11 cellular contexts compared by ENCODE assay signal in the genomic region with DNA sequence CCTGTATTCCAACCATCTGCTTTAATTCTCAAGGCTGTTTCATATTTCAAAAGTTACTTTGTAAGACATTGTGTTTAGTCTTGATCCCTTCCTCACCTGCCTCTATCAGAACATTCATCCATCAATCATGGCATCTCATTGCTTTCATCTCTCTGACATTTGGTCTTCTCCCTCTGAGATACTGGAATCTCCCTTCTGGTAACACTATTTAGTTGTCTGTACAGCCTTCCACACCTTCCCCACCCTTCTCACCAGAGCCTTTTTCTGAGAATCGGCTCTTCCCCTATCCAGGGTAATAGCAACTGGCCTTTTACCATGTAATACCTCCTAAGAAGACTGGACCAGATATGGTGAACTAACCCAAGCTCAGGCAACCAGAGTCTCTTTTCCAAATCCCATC.
"Had no signal": no experiment of that assay in that cellular context is flagged by ENCODE, and none has a peak within 500 bp of the region (broad histone marks: within the 10 kb centered on the region; RNA-seq: fewer than 3 reads in every experiment).

No MANE protein-coding gene starts in this region.

- H3K9me3 Mint-ChIP-seq: GM23338, H9, HFFc6 had no signal

- H3K4me3 Mint-ChIP-seq: GM23338, H9, HFFc6 had no signal

- H3K4me2 ChIP-seq: GM23338 had no signal

- H3K27ac Mint-ChIP-seq: GM23338, H9, HFFc6 had no signal

- H3K9me3 ChIP-seq: HAP-1 had no signal

- H3K36me3 ChIP-seq: HAP-1 had no signal

- FAIRE-seq: H1, H54 had no signal

- H3K9ac ChIP-seq: GM23248 had no signal

- H2AFZ ChIP-seq: GM23248, GM23338 had no signal

- H3K4me3 ChIP-seq: GM23248, GM23338, HAP-1 had no signal

- DNase-seq: GM23248, GOT3, H7, H9, HCEC 1CT, HFFc6 had no signal

- H3K27ac ChIP-seq: GM23248 had no signal

- ATAC-seq: GM23338, HCT116 had no signal
